Comparison of ENCODE assay signal across 22 cellular contexts in the genomic region with DNA sequence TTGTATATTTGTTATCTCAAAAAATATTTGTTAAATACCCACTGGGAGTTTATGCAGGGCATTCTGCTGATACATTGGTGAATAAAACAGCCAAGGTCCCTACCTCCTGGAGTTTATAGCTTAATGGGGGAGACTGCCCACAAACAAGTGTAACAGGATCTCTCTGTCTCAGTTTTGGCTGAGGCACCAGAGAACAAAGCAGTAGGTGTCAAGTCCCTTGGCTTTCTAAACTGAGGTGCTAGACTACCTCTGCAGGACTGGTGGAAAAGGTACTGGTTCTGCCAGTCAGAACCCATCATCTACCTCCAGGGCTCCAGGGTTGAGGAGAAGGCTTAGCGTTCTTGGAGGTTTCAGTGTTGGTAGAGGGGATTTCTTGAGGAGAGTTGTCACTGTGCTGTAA.
A peak's percentile ranks its signal among the peaks of the same experiment; 100 is the strongest.
DNase-seq lines count a peak whose midpoint lies in the region; ATAC-seq and TF ChIP-seq lines count a peak whose summit lies in the region.
"Had no signal": no experiment of that assay in that cellular context is flagged by ENCODE, and none has a peak within 500 bp of the region (broad histone marks: within the 10 kb centered on the region; RNA-seq: fewer than 3 reads in every experiment).

No MANE protein-coding gene starts in this region.

- H3K36me3 Mint-ChIP-seq in endodermal cell (ENCODE audit: low read depth) (no peaks in the 10 kb centered on the region), nephron progenitor cell (ENCODE audit: low read depth) (no peaks in the 10 kb centered on the region)
- H3K36me3 Mint-ChIP-seq in activated T-cell treated with anti-CD3 and anti-CD28 coated beads, Interleukin-2, amount 50 U/mL, for 4 hours (ENCODE audit: insufficient read depth): no peaks in the 10 kb centered on the region
- H3K36me3 Mint-ChIP-seq: activated naive CD4-positive, alpha-beta T cell treated with anti-CD3 and anti-CD28 coated beads, Interleukin-2, amount 50 U/mL, for 24 hours; naive thymus-derived CD4-positive, alpha-beta T cell; stimulated activated naive B cell treated with anti-CD40 and anti-IgM and Interleukin-4, amounts not matched to agents 10 μg/mL and 1 μg/mL and 100 μg/mL, for 72 hours had no signal

- H3F3A ChIP-seq in GM23248 (ENCODE audit: insufficient read depth): peaks cover 14% of the 10 kb centered on the region

- H3K4me1 ChIP-seq in GM23248 (ENCODE audit: insufficient read depth): peaks cover 24% of the 10 kb centered on the region
- H3K4me1 ChIP-seq in Panc1 (ENCODE audit: control insufficient read depth, insufficient read depth, low read length): peaks cover 5% of the 10 kb centered on the region; the same call in 1 of the 2 replicates
- peaks cover 22% of the 10 kb centered on the region for H3K4me1 ChIP-seq in endodermal cell (ENCODE audit: control insufficient read depth, insufficient read depth, low read length)
- H3K4me1 ChIP-seq in right cardiac atrium (ENCODE audit: control insufficient read depth, insufficient read depth, low read length): no peaks in the 10 kb centered on the region
- H3K4me1 ChIP-seq: spleen had no signal

- CTCF ChIA-PET in Panc1 (lab: Charles Lee): interaction anchor here (0.7 kb wide), 1 partner anchor 183 kb away, joined by 3 read pairs; no protein-coding TSS in a partner anchor

- H2AFZ ChIP-seq in GM23248: no peak overlapping the region

- POLR2A ChIA-PET in Panc1 (lab: Charles Lee): no interaction called here

- ATAC-seq in Panc1 (0 out of 2 replicates have a peak, but pooled peaks have one; percentile 29), HG03469 (IDR thresholded peaks at IDR 0.05; ENCODE audit: unreplicated experiment) (no peak), right cardiac atrium (no peak)
- no peak for ATAC-seq in activated T-cell treated with anti-CD3 and anti-CD28 coated beads, Interleukin-2, amount 50 U/mL, for 4 hours
- ATAC-seq: heart left ventricle; naive thymus-derived CD4-positive, alpha-beta T cell; stimulated activated naive B cell treated with anti-CD40 and anti-IgM and Interleukin-4, amounts not matched to agents 10 μg/mL and 1 μg/mL and 100 μg/mL, for 72 hours had no signal

- H3K9ac ChIP-seq in GM23248 (no peak overlapping the region), endodermal cell (ENCODE audit: extremely low read depth, low read length, poor library complexity, severe bottlenecking) (peak overlapping the region; percentile 8)
- H3K9ac ChIP-seq: BLaER1 treated with 17β-estradiol and CSF1 and Interleukin-3, amounts not matched to agents 10 nM and 100 nM had no signal

- H3K9me3 Mint-ChIP-seq in endodermal cell (no peaks in the 10 kb centered on the region), nephron progenitor cell (no peaks in the 10 kb centered on the region)
- H3K9me3 Mint-ChIP-seq in activated T-cell treated with anti-CD3 and anti-CD28 coated beads, Interleukin-2, amount 50 U/mL, for 4 hours: no peaks in the 10 kb centered on the region
- H3K9me3 Mint-ChIP-seq: activated naive CD4-positive, alpha-beta T cell treated with anti-CD3 and anti-CD28 coated beads, Interleukin-2, amount 50 U/mL, for 24 hours; memory B cell; naive thymus-derived CD4-positive, alpha-beta T cell; stimulated activated naive B cell treated with anti-CD40 and anti-IgM and Interleukin-4, amounts not matched to agents 10 μg/mL and 1 μg/mL and 100 μg/mL, for 72 hours had no signal

- BruUV-seq in Panc1 (replicated peaks; lab: Mats Ljungman, UMichigan): no TSS peak

- no peaks in the 10 kb centered on the region for H3K27me3 Mint-ChIP-seq in endodermal cell (ENCODE audit: insufficient read depth)
- H3K27me3 Mint-ChIP-seq in nephron progenitor cell (ENCODE audit: low read depth, poor library complexity): peaks cover 2% of the 10 kb centered on the region
- no peaks in the 10 kb centered on the region for H3K27me3 Mint-ChIP-seq in activated T-cell treated with anti-CD3 and anti-CD28 coated beads, Interleukin-2, amount 50 U/mL, for 4 hours (ENCODE audit: low read depth)
- H3K27me3 Mint-ChIP-seq: memory B cell had no signal

- no peaks in the 10 kb centered on the region for H3K27me3 ChIP-seq in GM23248 (replicated peaks; ENCODE audit: insufficient read depth)
- no peaks in the 10 kb centered on the region for H3K27me3 ChIP-seq in Panc1 (ENCODE audit: control insufficient read depth, insufficient read depth, low read length)
- H3K27me3 ChIP-seq in endodermal cell (ENCODE audit: control insufficient read depth, insufficient read depth, low read length, poor library complexity, severe bottlenecking): no peaks in the 10 kb centered on the region
- H3K27me3 ChIP-seq in right cardiac atrium (ENCODE audit: control insufficient read depth, insufficient read depth): no peaks in the 10 kb centered on the region
- H3K27me3 ChIP-seq: BLaER1 treated with 17β-estradiol and CSF1 and Interleukin-3, amounts not matched to agents 10 nM and 100 nM; heart left ventricle; spleen had no signal

- H3K4me3 Mint-ChIP-seq in endodermal cell (no peak overlapping the region), nephron progenitor cell (no peak overlapping the region)
- no peak overlapping the region for H3K4me3 Mint-ChIP-seq in activated T-cell treated with anti-CD3 and anti-CD28 coated beads, Interleukin-2, amount 50 U/mL, for 4 hours
- H3K4me3 Mint-ChIP-seq: activated naive CD4-positive, alpha-beta T cell treated with anti-CD3 and anti-CD28 coated beads, Interleukin-2, amount 50 U/mL, for 24 hours; memory B cell; naive thymus-derived CD4-positive, alpha-beta T cell; stimulated activated naive B cell treated with anti-CD40 and anti-IgM and Interleukin-4, amounts not matched to agents 10 μg/mL and 1 μg/mL and 100 μg/mL, for 72 hours had no signal

- no peaks in the 10 kb centered on the region for H3K36me3 ChIP-seq in GM23248 (ENCODE audit: low read depth)
- H3K36me3 ChIP-seq in Panc1 (ENCODE audit: control insufficient read depth, insufficient read depth, low read length): no peaks in the 10 kb centered on the region
- no peaks in the 10 kb centered on the region for H3K36me3 ChIP-seq in endodermal cell (ENCODE audit: control insufficient read depth, insufficient read depth, low read length)
- H3K36me3 ChIP-seq: BLaER1 treated with 17β-estradiol and CSF1 and Interleukin-3, amounts not matched to agents 10 nM and 100 nM; heart left ventricle; spleen had no signal

- intact Hi-C loops in Panc1 (cut with micrococcal nuclease; ENCODE audit: unreplicated experiment): no loop called here
- intact Hi-C loops in right cardiac atrium (cut with DNase I): no loop called here

- TF ChIP-seq CTCF in Panc1 (IDR thresholded peaks at IDR 0.05) (no peak), endodermal cell (conservative IDR thresholded peaks at IDR 0.05) (no peak), nephron progenitor cell (IDR thresholded peaks at IDR 0.05) (no peak)

- H3K27ac ChIP-seq in GM23248 (peak overlapping the region; percentile 48), Panc1 (ENCODE audit: low read length) (peak overlapping the region; percentile 59; the same call in 1 of the 2 replicates), endodermal cell (ENCODE audit: low read depth, low read length) (no peak overlapping the region), right cardiac atrium (ENCODE audit: low read length) (no peak overlapping the region)
- H3K27ac ChIP-seq: BLaER1 treated with 17β-estradiol and CSF1 and Interleukin-3, amounts not matched to agents 10 nM and 100 nM had no signal

- in situ Hi-C loops in GM23248 (cut with MboI) (no loop called here), Panc1 (cut with HindIII; ENCODE audit: low pct_unique_long_range_greater_than_20kb, low sequenced_read_pairs) (no loop called here)

- H3K4me2 ChIP-seq in GM23248 (ENCODE audit: unreplicated experiment): no peak overlapping the region

- H3K79me2 ChIP-seq in GM23248 (ENCODE audit: insufficient read depth): no peaks in the 10 kb centered on the region

- H3K9me3 ChIP-seq in GM23248 (ENCODE audit: low read depth) (no peaks in the 10 kb centered on the region), Panc1 (ENCODE audit: control insufficient read depth, insufficient read depth, low read depth, low read length) (no peaks in the 10 kb centered on the region), endodermal cell (ENCODE audit: control insufficient read depth, low read length) (no peaks in the 10 kb centered on the region), right cardiac atrium (ENCODE audit: control insufficient read depth, low read length) (no peaks in the 10 kb centered on the region)
- H3K9me3 ChIP-seq: BLaER1 treated with 17β-estradiol and CSF1 and Interleukin-3, amounts not matched to agents 10 nM and 100 nM; heart left ventricle; spleen had no signal

- H3K9me2 ChIP-seq in GM23248 (ENCODE audit: insufficient read depth): no peaks in the 10 kb centered on the region

- no peaks in the 10 kb centered on the region for H4K20me1 ChIP-seq in GM23248 (ENCODE audit: insufficient read depth)
- H4K20me1 ChIP-seq: BLaER1 treated with 17β-estradiol and CSF1 and Interleukin-3, amounts not matched to agents 10 nM and 100 nM had no signal

- H3K27ac Mint-ChIP-seq in endodermal cell (no peak overlapping the region), nephron progenitor cell (peak overlapping the region; percentile 85)
- H3K27ac Mint-ChIP-seq: activated naive CD4-positive, alpha-beta T cell treated with anti-CD3 and anti-CD28 coated beads, Interleukin-2, amount 50 U/mL, for 24 hours; memory B cell; naive thymus-derived CD4-positive, alpha-beta T cell; stimulated activated naive B cell treated with anti-CD40 and anti-IgM and Interleukin-4, amounts not matched to agents 10 μg/mL and 1 μg/mL and 100 μg/mL, for 72 hours had no signal

- WGBS in GM23248 (ENCODE audit: low coverage in 1 of 2, low lambda C conversion rate in 2 of 2, missing lambda C conversion rate in 2 of 2), 2 experiments: 100% methylated on average over 1 of the region's 1 CpG
- WGBS in endodermal cell (ENCODE audit: insufficient coverage in 1 of 2, insufficient read length in 1 of 2), 2 experiments: 40% methylated on average over 1 of the region's 1 CpG; no CpG with 5 or more reads in 1 of the 2 experiments
- WGBS in right cardiac atrium: 68% methylated on average over 1 of the region's 1 CpG

- H3K4me1 Mint-ChIP-seq in endodermal cell: peaks cover 23% of the 10 kb centered on the region
- H3K4me1 Mint-ChIP-seq in nephron progenitor cell: peaks cover 29% of the 10 kb centered on the region
- no peaks in the 10 kb centered on the region for H3K4me1 Mint-ChIP-seq in activated T-cell treated with anti-CD3 and anti-CD28 coated beads, Interleukin-2, amount 50 U/mL, for 4 hours (ENCODE audit: low read depth)
- H3K4me1 Mint-ChIP-seq: activated naive CD4-positive, alpha-beta T cell treated with anti-CD3 and anti-CD28 coated beads, Interleukin-2, amount 50 U/mL, for 24 hours had no signal

- no peak for DNase-seq in GM23248
- DNase-seq in Panc1 (ENCODE audit: low read depth, low spot score): no peak
- peak; percentile 74 for DNase-seq in endodermal cell
- DNase-seq in nephron progenitor cell: no peak
- DNase-seq in activated CD4-positive, alpha-beta T cell treated with anti-CD3 and anti-CD28 coated beads for 4 hours: no peak
- DNase-seq in right cardiac atrium: no peak
- DNase-seq in activated T-cell treated with anti-CD3 and anti-CD28 coated beads, Interleukin-2, amount 50 U/mL, for 4 hours: no peak
- DNase-seq: caudate nucleus; heart left ventricle; KBM-7; naive thymus-derived CD4-positive, alpha-beta T cell; NCI-H146; OCI-M1; retina; SHP77; spleen; stimulated activated CD4-positive, alpha-beta T cell treated with anti-CD3 and anti-CD28 coated beads, Interleukin-4, amount 100 ng/mL, for 24 hours; stimulated activated naive B cell treated with anti-CD40 and anti-IgM and Interleukin-4, amounts not matched to agents 10 μg/mL and 1 μg/mL and 100 μg/mL, for 72 hours had no signal

- H3K4me3 ChIP-seq in GM23248 (no peak overlapping the region), Panc1 (ENCODE audit: low read depth in 2 of 2, low read length in 2 of 2) (no peak overlapping the region), endodermal cell (ENCODE audit: low read length) (peak overlapping the region; percentile 17), right cardiac atrium (ENCODE audit: low read length) (no peak overlapping the region)
- H3K4me3 ChIP-seq: BLaER1 treated with 17β-estradiol and CSF1 and Interleukin-3, amounts not matched to agents 10 nM and 100 nM; heart left ventricle; spleen had no signal

Comparison
In these comparisons a context has a peak if more than half of its experiments do, and no peak if none do; other contexts are left out.
1. H3K27ac ChIP-seq: peak in GM23248 (single experiment) and Panc1 (single experiment); none in endodermal cell (single experiment) and right cardiac atrium (single experiment).